In genomic region chr1:116483481-116484309, GRCh38 we compare ENCODE assay signal across 1 cellular context.
TF ChIP-seq lines count a peak whose summit lies in the region.

No MANE protein-coding gene starts in this region.

TF ChIP-seq in HepG2, 621 proteins besides CTCF, POLR2A, EP300 and RAD21 (continued from another document):
- TF ChIP-seq KIAA2018 (CRISPR knock-in tag; IDR thresholded peaks at IDR 0.05; ENCODE audit: borderline replicate concordance) (no peak), SKIL (CRISPR knock-in tag; IDR thresholded peaks at IDR 0.05; ENCODE audit: borderline replicate concordance) (no peak), FOXM1 (CRISPR knock-in tag; IDR thresholded peaks at IDR 0.05) (no peak), ZNF468 (CRISPR knock-in tag; IDR thresholded peaks at IDR 0.05) (no peak), ZNF550 (CRISPR knock-in tag; IDR thresholded peaks at IDR 0.05; ENCODE audit: borderline replicate concordance) (no peak), ZSCAN31 (CRISPR knock-in tag; IDR thresholded peaks at IDR 0.05; ENCODE audit: low read depth) (0 out of 2 replicates have a peak, but pooled peaks have one; percentile 24), SRSF1 (optimal IDR thresholded peaks at IDR 0.05; ENCODE audit: low read depth, low read length) (no peak), ZNF709 (CRISPR knock-in tag; IDR thresholded peaks at IDR 0.05) (no peak), CREB3 (CRISPR knock-in tag; IDR thresholded peaks at IDR 0.05) (no peak), FOXJ3 (CRISPR knock-in tag; IDR thresholded peaks at IDR 0.05; ENCODE audit: borderline replicate concordance) (no peak), CEBPB (IDR thresholded peaks at IDR 0.05; ENCODE audit: borderline replicate concordance, low read depth, low read length) (no peak), TBX2 (CRISPR knock-in tag; IDR thresholded peaks at IDR 0.05; ENCODE audit: borderline replicate concordance) (peak; percentile 28; the same call in 1 of the 2 replicates), NFYB (CRISPR knock-in tag; IDR thresholded peaks at IDR 0.05) (no peak), PHF5A (CRISPR knock-in tag; IDR thresholded peaks at IDR 0.05; ENCODE audit: low read depth, unreplicated experiment) (no peak), PTBP1 (IDR thresholded peaks at IDR 0.05; ENCODE audit: low read depth, low read length, poor library complexity, severe bottlenecking) (no peak), NR1H2 (CRISPR knock-in tag; IDR thresholded peaks at IDR 0.05; ENCODE audit: borderline replicate concordance, low read depth) (no peak), AFF4 (CRISPR knock-in tag; IDR thresholded peaks at IDR 0.05) (no peak), RBM39 (IDR thresholded peaks at IDR 0.05; ENCODE audit: low read depth, low read length, poor library complexity, severe bottlenecking) (peak; percentile 9), E2F5 (CRISPR knock-in tag; conservative IDR thresholded peaks at IDR 0.05) (no peak), ZEB1 (IDR thresholded peaks at IDR 0.05; ENCODE audit: insufficient replicate concordance, low read depth) (no peak), ZNF510 (CRISPR knock-in tag; IDR thresholded peaks at IDR 0.05; ENCODE audit: low read depth) (no peak), ZSCAN30 (CRISPR knock-in tag; IDR thresholded peaks at IDR 0.05) (no peak), ZBTB14 (CRISPR knock-in tag; IDR thresholded peaks at IDR 0.05) (no peak)
TF ChIP-seq in HepG2: peak in this region for 4.
